In the genomic region with DNA sequence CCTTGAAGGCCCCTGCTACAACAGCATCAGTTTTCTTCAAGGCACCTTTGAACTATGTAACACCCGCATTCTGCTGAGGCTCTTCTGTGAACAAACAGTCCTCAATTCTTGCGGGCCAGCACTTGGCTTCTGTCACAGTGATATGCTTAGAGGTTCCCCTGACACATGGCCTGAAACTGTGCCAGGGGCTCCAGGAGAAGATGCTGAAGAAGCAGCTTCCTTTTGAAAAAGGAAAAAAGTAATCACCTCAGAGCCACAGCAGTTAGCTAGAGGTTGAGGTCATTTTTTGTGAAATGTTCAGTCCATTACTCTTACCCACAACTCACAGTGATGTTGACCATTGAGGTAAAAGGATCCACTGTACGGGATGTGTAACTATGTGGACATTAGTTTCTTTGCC, we compare ENCODE assay signal across 11 cellular contexts.
A peak's percentile ranks its signal among the peaks of the same experiment; 100 is the strongest.
DNase-seq lines count a peak whose midpoint lies in the region; FAIRE-seq and TF ChIP-seq lines count a peak whose summit lies in the region.
"Had no signal": no experiment of that assay in that cellular context is flagged by ENCODE, and none has a peak within 500 bp of the region (broad histone marks: within the 10 kb centered on the region; RNA-seq: fewer than 3 reads in every experiment).

No MANE protein-coding gene starts in this region.

- DNase-seq in AG20443 (ENCODE audit: low spot score) (peak; percentile 9), HT1080 (ENCODE audit: low read depth) (peak; percentile 76), astrocyte of the cerebellum (ENCODE audit: low read depth) (peak; percentile 28), myocyte (ENCODE audit: low read depth) (peak; percentile 43), OCI-M1 (lab: John Stamatoyannopoulos, UW) (no peak), NCI-H510A treated with DMSO at 0.1 percent for 48 hours (lab: John Stamatoyannopoulos, UW) (no peak), frontal cortex (ENCODE audit: low spot score in 2 of 2) (no peak), DMS79 treated with DMSO at 0.1 percent for 48 hours (lab: John Stamatoyannopoulos, UW) (no peak)
- DNase-seq: H7; left colon; stimulated activated naive B cell treated with anti-CD40 and anti-IgM and Interleukin-4, amounts not matched to agents 10 μg/mL and 1 μg/mL and 100 μg/mL, for 72 hours had no signal

- TF ChIP-seq CTCF in astrocyte of the cerebellum (IDR thresholded peaks at IDR 0.05; ENCODE audit: low read depth, low read length, missing control alignments), result no peak

- in situ Hi-C loops in astrocyte of the cerebellum (cut with HindIII; ENCODE audit: low sequenced_read_pairs), result no loop called here

- no peak for FAIRE-seq in frontal cortex (lab: Jason Lieb, UNC)

- no peak overlapping the region for H3K4me3 ChIP-seq in astrocyte of the cerebellum (ENCODE audit: low read depth, low read length)

Comparison
In these comparisons a context has a peak if more than half of its experiments do, and no peak if none do; other contexts are left out.
1. DNase-seq: peak in AG20443 (single experiment), HT1080 (single experiment), astrocyte of the cerebellum (single experiment) and myocyte (single experiment); none in OCI-M1 (single experiment), NCI-H510A treated with DMSO at 0.1 percent for 48 hours (single experiment), frontal cortex (0 of 2) and DMS79 treated with DMSO at 0.1 percent for 48 hours (single experiment).